ENCODE assay signal across 8 cellular contexts in the genomic region with DNA sequence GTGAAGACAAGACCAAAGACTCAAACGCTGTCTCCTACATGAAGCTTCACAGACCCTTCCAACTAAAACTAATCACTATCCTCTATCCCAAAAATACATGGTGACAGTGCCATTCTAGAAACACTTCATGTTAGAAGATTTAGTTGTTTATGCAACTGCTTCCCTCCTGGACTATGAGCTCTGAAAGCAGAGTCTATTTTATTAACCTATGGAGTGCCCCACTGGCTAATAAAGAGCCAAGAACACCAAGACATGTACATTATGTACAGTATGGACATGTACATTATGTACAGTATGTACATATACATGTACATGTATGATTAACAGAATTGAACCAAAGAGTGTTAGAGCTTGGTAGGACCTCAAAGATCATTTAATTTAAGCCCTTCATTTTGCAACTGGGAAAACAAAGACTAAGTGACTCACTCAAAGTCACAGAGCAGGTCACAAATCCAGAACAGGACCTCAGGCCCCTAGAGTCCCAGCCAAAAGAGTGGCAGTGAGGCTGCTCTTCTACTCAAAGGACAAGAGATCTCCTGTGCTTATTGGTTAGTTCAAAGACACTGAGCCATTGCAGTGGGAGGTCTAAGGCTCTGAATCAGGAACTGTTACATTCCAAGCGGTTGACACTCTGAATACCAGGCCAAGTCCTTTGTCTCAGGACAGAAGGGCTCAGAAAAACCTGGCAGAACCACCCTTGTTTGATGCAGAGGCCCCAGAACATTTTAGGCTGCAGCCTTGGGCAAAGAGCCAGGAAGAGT.
DNase-seq lines count a peak whose midpoint lies in the region; ATAC-seq and TF ChIP-seq lines count a peak whose summit lies in the region.

No MANE protein-coding gene starts in this region.

- TF ChIP-seq EP300 in suprapubic skin (IDR thresholded peaks at IDR 0.05) = no peak

- no peak for TF ChIP-seq POLR2A in suprapubic skin (IDR thresholded peaks at IDR 0.05)

- H3K27ac ChIP-seq in brain microvascular endothelial cell (no peak overlapping the region), suprapubic skin (peak overlapping the region; percentile 29)

- no peaks in the 10 kb centered on the region for H3K36me3 ChIP-seq in brain microvascular endothelial cell (replicated peaks)
- H3K36me3 ChIP-seq in suprapubic skin = no peaks in the 10 kb centered on the region

- TF ChIP-seq CTCF in brain microvascular endothelial cell (IDR thresholded peaks at IDR 0.05; ENCODE audit: low read depth, low read length, missing control alignments) (no peak), suprapubic skin (IDR thresholded peaks at IDR 0.05) (no peak)

- H3K9me3 ChIP-seq in suprapubic skin = no peaks in the 10 kb centered on the region

- H3K27me3 ChIP-seq in brain microvascular endothelial cell (replicated peaks) (no peaks in the 10 kb centered on the region), suprapubic skin (no peaks in the 10 kb centered on the region)

- H3K4me3 ChIP-seq in brain microvascular endothelial cell (ENCODE audit: low read depth, low read length) (no peak overlapping the region), suprapubic skin (no peak overlapping the region)

- peaks cover 8% of the 10 kb centered on the region for H3K4me1 ChIP-seq in suprapubic skin

- ATAC-seq in GM21423 (IDR thresholded peaks at IDR 0.05; ENCODE audit: unreplicated experiment) (no peak), GM18502 (IDR thresholded peaks at IDR 0.05; ENCODE audit: poor library complexity, unreplicated experiment) (no peak)

- WGBS in suprapubic skin = 77% methylated on average over 2 of the region's 2 CpGs

- in situ Hi-C loops in brain microvascular endothelial cell (cut with HindIII; ENCODE audit: low pct_ligation_motif_present, low sequenced_read_pairs) = no loop called here

- DNase-seq in HPDE6-E6E7 (ENCODE audit: extremely low spot score) = peak; percentile 41
- peak; percentile 80 for DNase-seq in brain microvascular endothelial cell
- DNase-seq in iPS DF 19.7 (ENCODE audit: low read depth, low spot score) = peak; percentile 86
- no peak for DNase-seq in suprapubic skin (ENCODE audit: low spot score in 2 of 2)
- no peak for DNase-seq in NK-92 treated with Interleukin-12 subunit alpha and Interleukin-12 subunit beta, amount 100 ng/mL, for 24 hours (lab: John Stamatoyannopoulos, UW)
- DNase-seq in COLO668 (lab: John Stamatoyannopoulos, UW; ENCODE audit: unreplicated experiment) = no peak

Comparison
In these comparisons a context has a peak if more than half of its experiments do, and no peak if none do; other contexts are left out.
1. DNase-seq: peak in HPDE6-E6E7 (single experiment), brain microvascular endothelial cell (single experiment) and iPS DF 19.7 (single experiment); none in suprapubic skin (0 of 2), NK-92 treated with Interleukin-12 subunit alpha and Interleukin-12 subunit beta, amount 100 ng/mL, for 24 hours (single experiment) and COLO668 (single experiment).